Comparison of ENCODE assay signal across 8 cellular contexts in genomic region chr12:122870867-122871664, GRCh38. TPM values are rescaled to one million over a fixed set of nuclear protein-coding genes. Genes with fewer than 3 reads are reported as not detected.
DNase-seq lines count a peak whose midpoint lies in the region; ATAC-seq and TF ChIP-seq lines count a peak whose summit lies in the region.

No MANE protein-coding gene starts in this region.

- H3K36me3 Mint-ChIP-seq in Calu3 (ENCODE audit: insufficient read depth, unreplicated experiment), result peaks cover 86% of the 10 kb centered on the region

- peak overlapping the region; percentile 6 for H2AFZ ChIP-seq in trophoblast cell (ENCODE audit: insufficient read depth, low read length, poor library complexity)

- ATAC-seq in GM18873 (IDR thresholded peaks at IDR 0.05; ENCODE audit: low FRiP score, unreplicated experiment) (no peak), GM21528 (IDR thresholded peaks at IDR 0.05; ENCODE audit: low FRiP score, unreplicated experiment) (no peak)

- no peak for DNase-seq in Calu3
- no peak for DNase-seq in RWPE1 (ENCODE audit: low spot score)
- DNase-seq in fibroblast of mammary gland (ENCODE audit: low read depth), result peak; percentile 52
- no peak for DNase-seq in trophoblast cell
- no peak for DNase-seq in NOMO-1 treated with dmso at 0.1 percent for 144 hours (lab: John Stamatoyannopoulos, UW; ENCODE audit: unreplicated experiment)
- no peak for DNase-seq in NCI-H2107 treated with DMSO at 0.1 percent for 48 hours (lab: John Stamatoyannopoulos, UW; ENCODE audit: unreplicated experiment)

- H3K4me1 Mint-ChIP-seq in Calu3 (ENCODE audit: low read depth, unreplicated experiment), result peaks cover 40% of the 10 kb centered on the region

- peak overlapping the region; percentile 10 for H3K9ac ChIP-seq in trophoblast cell (ENCODE audit: low read length)

- H2AK5ac ChIP-seq in trophoblast cell (ENCODE audit: low read length), result no peak overlapping the region

- peak overlapping the region; percentile 22 for H3K4ac ChIP-seq in trophoblast cell (ENCODE audit: low read depth, low read length)

- H2BK12ac ChIP-seq in trophoblast cell (ENCODE audit: low read length), result peak overlapping the region; percentile 8

- no peak overlapping the region for H4K91ac ChIP-seq in trophoblast cell (ENCODE audit: low read depth, low read length)

- H3K36me3 ChIP-seq in trophoblast cell (ENCODE audit: control insufficient read depth in 1 of 2, insufficient read depth in 2 of 2, low read length in 2 of 2), result peaks cover 43 to 44% of the 10 kb centered on the region in 2 experiments

- CTCF ChIA-PET in Calu3 (lab: Charles Lee) (interaction anchor here (0.6 to 2.3 kb wide), 10 partner anchors 9 to 81 kb away, joined by 3 to 16 read pairs (median 6); no protein-coding TSS in a partner anchor), RWPE1 (lab: Yijun Ruan, JAX) (interaction anchor here (1.3 to 1.5 kb wide), 3 partner anchors 11 to 81 kb away, joined by 4 to 6 read pairs (median 4); no protein-coding TSS in a partner anchor)

- H2BK5ac ChIP-seq in trophoblast cell (ENCODE audit: low read depth, low read length, poor library complexity), result no peak overlapping the region

- BruUV-seq in Calu3 (replicated peaks; lab: Mats Ljungman, UMichigan), result no TSS peak

- H3K4me2 ChIP-seq in trophoblast cell (ENCODE audit: low read length), result no peak overlapping the region

- H3K23ac ChIP-seq in trophoblast cell (ENCODE audit: low read length), result peak overlapping the region; percentile 37

- H3K27ac Mint-ChIP-seq in Calu3 (ENCODE audit: unreplicated experiment), result peak overlapping the region; percentile 91

- intact Hi-C loops in Calu3 (cut with micrococcal nuclease; ENCODE audit: unreplicated experiment), result loop anchor here (5.0 kb wide), 1 partner anchor 81 kb away; no protein-coding TSS in a partner anchor

- H3K4me3 ChIP-seq in fibroblast of mammary gland (ENCODE audit: control insufficient read depth, low read depth, low read length) (peak overlapping the region; percentile 33), trophoblast cell (ENCODE audit: low read depth, low read length) (no peak overlapping the region)

- H3K4me1 ChIP-seq in trophoblast cell (ENCODE audit: control insufficient read depth in 1 of 2, insufficient read depth in 2 of 2, low read length in 2 of 2), result peaks cover 19 to 36% of the 10 kb centered on the region in 2 experiments

- peak overlapping the region; percentile 95 for H3K27ac ChIP-seq in RWPE1
- H3K27ac ChIP-seq in trophoblast cell (ENCODE audit: low read depth, low read length), result peak overlapping the region; percentile 76

- TF ChIP-seq CTCF in Calu3 (IDR thresholded peaks at IDR 0.05; ENCODE audit: unreplicated experiment) (no peak), RWPE1 (conservative IDR thresholded peaks at IDR 0.05; ENCODE audit: low read depth) (no peak), fibroblast of mammary gland (conservative IDR thresholded peaks at IDR 0.05; ENCODE audit: control insufficient read depth, insufficient read depth, low read depth, low read length) (no peak)

- no CpG with 5 or more reads among the region's 15 CpGs for WGBS in trophoblast cell (ENCODE audit: extremely low coverage, insufficient coverage, insufficient read length)

- H3K18ac ChIP-seq in trophoblast cell (ENCODE audit: low read length), result peak overlapping the region; percentile 23

- POLR2A ChIA-PET in RWPE1 (lab: Yijun Ruan, JAX; ENCODE audit: low non-redundant PET), result no interaction called here

- H3K27me3 Mint-ChIP-seq in Calu3 (ENCODE audit: unreplicated experiment), result no peaks in the 10 kb centered on the region

- no peak overlapping the region for H4K8ac ChIP-seq in trophoblast cell (ENCODE audit: low read depth, low read length)

- H3K79me1 ChIP-seq in trophoblast cell (ENCODE audit: low read length), result peaks cover 7% of the 10 kb centered on the region

- H3K4me3 Mint-ChIP-seq in Calu3 (ENCODE audit: low read depth, unreplicated experiment), result peak overlapping the region; percentile 64

- H3K79me2 ChIP-seq in trophoblast cell (ENCODE audit: control insufficient read depth, insufficient read depth, low read length, poor library complexity), result peaks cover 5% of the 10 kb centered on the region

- H3K14ac ChIP-seq in trophoblast cell (ENCODE audit: low read length), result no peak overlapping the region

- H3K9me3 ChIP-seq in trophoblast cell (ENCODE audit: insufficient read depth, low read depth, low read length), result no peaks in the 10 kb centered on the region

- no peaks in the 10 kb centered on the region for H3K27me3 ChIP-seq in trophoblast cell (ENCODE audit: insufficient read depth, low read length)

- H4K12ac ChIP-seq in trophoblast cell (ENCODE audit: low read depth, low read length), result no peak overlapping the region

- no peak overlapping the region for H2BK120ac ChIP-seq in trophoblast cell (ENCODE audit: insufficient read depth, low read length, poor library complexity)

- H3K9me3 Mint-ChIP-seq in Calu3 (ENCODE audit: low read depth, unreplicated experiment), result no peaks in the 10 kb centered on the region

RNA-seq across cellular contexts. Expression of gene VPS37B, which starts 24.9 kb away (rescaled TPM):
- 104 and 118 TPM in 2 replicates for total RNA-seq in Calu3 (2022)
- 36.7 and 37.0 TPM in 2 replicates for polyA plus RNA-seq in trophoblast cell (2013)

RNA-seq across cellular contexts. Expression of gene HIP1R, which starts 35.8 kb away (rescaled TPM):
- total RNA-seq in Calu3 (2022), result 234 and 246 TPM in 2 replicates
- 12.5 and 13.0 TPM in 2 replicates for polyA plus RNA-seq in trophoblast cell (2013)
